1 cellular context compared by ENCODE assay signal in the genomic region with DNA sequence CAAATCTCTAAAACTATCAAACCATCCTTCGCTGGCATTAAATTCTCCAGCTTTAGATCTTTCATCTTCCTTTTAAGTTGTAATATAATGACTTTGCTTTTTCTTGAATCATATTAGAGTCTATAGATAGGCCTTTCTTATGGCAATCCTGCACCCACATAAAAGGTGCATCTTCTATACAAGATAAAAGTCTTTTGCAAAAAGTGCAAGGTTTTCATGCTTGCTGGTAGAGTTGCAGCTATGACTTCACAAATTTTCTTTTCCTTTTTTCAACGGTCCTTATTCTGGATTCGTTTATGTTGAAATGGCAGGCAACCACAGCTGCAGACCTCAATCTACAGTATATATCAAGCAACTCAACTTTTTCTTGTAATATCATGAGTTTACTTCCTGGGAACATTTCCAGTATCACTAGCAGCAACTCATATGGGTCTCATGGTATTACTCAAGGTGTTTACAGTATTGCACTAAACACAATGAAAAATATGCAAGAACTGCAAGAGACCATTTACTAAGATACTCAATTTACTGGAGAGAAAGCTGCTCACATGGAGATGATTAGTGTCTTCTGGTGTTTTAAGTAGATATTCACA.
TF ChIP-seq lines count a peak whose summit lies in the region.

No MANE protein-coding gene starts in this region.

TF ChIP-seq in K562, 482 proteins besides CTCF, POLR2A, EP300 and RAD21:
- no peak for TF ChIP-seq JUND (IDR thresholded peaks at IDR 0.05; ENCODE audit: borderline replicate concordance, low read depth, low read length)
- TF ChIP-seq JUND (tag; IDR thresholded peaks at IDR 0.05; ENCODE audit: borderline replicate concordance, low read depth, low read length): no peak
